9 cellular contexts compared by ENCODE assay signal in the genomic region with DNA sequence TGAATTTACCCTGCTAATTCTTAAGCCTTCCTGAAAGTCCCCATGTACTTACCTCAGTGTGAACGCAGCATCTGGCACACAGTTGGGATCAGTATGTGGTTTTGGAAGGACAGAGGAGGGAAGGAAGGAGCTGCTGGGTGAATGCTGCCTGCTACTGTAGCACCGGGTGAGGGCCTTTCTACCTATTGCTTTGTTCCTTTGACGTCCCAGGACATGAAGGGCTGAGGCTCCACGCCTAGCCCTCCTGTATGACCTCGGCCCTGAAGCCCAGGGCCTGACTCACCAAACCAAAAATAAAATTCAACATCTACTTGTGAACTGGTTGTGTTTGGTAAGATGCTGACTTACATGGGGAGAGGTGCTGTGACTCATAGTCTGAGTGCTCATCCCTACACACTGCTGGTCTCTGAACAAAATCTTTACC. TPM values are rescaled to one million over a fixed set of nuclear protein-coding genes. Genes with fewer than 3 reads are reported as not detected.
DNase-seq lines count a peak whose midpoint lies in the region; ATAC-seq and TF ChIP-seq lines count a peak whose summit lies in the region.
"Had no signal": no experiment of that assay in that cellular context is flagged by ENCODE, and none has a peak within 500 bp of the region (broad histone marks: within the 10 kb centered on the region; RNA-seq: fewer than 3 reads in every experiment).

No MANE protein-coding gene starts in this region.

- H3K4me1 Mint-ChIP-seq in activated CD8-positive, alpha-beta T cell treated with anti-CD3 and anti-CD28 coated beads, Interleukin-2, amount 10 ng/mL, durations not matched to agents 7 days and 5 days (ENCODE audit: low read depth): peaks cover 29% of the 10 kb centered on the region

- no peak overlapping the region for H3K27ac Mint-ChIP-seq in activated CD8-positive, alpha-beta T cell treated with anti-CD3 and anti-CD28 coated beads, Interleukin-2, amount 10 ng/mL, durations not matched to agents 7 days and 5 days
- H3K27ac Mint-ChIP-seq: dendritic cell treated with granulocyte-macrophage colony-stimulating factor and Interleukin-4, amounts not matched to agents 40 ng/mL and 50 ng/mL, for 4 days had no signal

- H3K36me3 ChIP-seq in aorta (ENCODE audit: control insufficient read depth in 1 of 2, insufficient read depth in 2 of 2, low read length in 1 of 2): no peaks in the 10 kb centered on the region
- no peaks in the 10 kb centered on the region; the same call in 1 of the 2 replicates for H3K36me3 ChIP-seq in H7 (replicated peaks; ENCODE audit: control insufficient read depth, insufficient read depth, low read length)

- H3K27me3 Mint-ChIP-seq in activated CD8-positive, alpha-beta T cell treated with anti-CD3 and anti-CD28 coated beads, Interleukin-2, amount 10 ng/mL, durations not matched to agents 7 days and 5 days (ENCODE audit: low read depth): no peaks in the 10 kb centered on the region
- H3K27me3 Mint-ChIP-seq: dendritic cell treated with granulocyte-macrophage colony-stimulating factor and Interleukin-4, amounts not matched to agents 40 ng/mL and 50 ng/mL, for 4 days had no signal

- H3K4me3 ChIP-seq in aorta (ENCODE audit: low read length in 2 of 2) (no peak overlapping the region), H7 (ENCODE audit: insufficient read depth, low read depth, low read length) (no peak overlapping the region)

- no peaks in the 10 kb centered on the region for H3K9me3 Mint-ChIP-seq in activated CD8-positive, alpha-beta T cell treated with anti-CD3 and anti-CD28 coated beads, Interleukin-2, amount 10 ng/mL, durations not matched to agents 7 days and 5 days (ENCODE audit: insufficient read depth)
- H3K9me3 Mint-ChIP-seq: dendritic cell treated with granulocyte-macrophage colony-stimulating factor and Interleukin-4, amounts not matched to agents 40 ng/mL and 50 ng/mL, for 4 days had no signal

- CTCF ChIA-PET in activated CD8-positive, alpha-beta T cell treated with anti-CD3 and anti-CD28 coated beads, Interleukin-2, amount 10 ng/mL, durations not matched to agents 7 days and 5 days (lab: Charles Lee): no interaction called here

- peak overlapping the region; percentile 46 to 95 for H3K27ac ChIP-seq in aorta (ENCODE audit: low read depth in 1 of 2, low read length in 2 of 2)

- peaks cover 20% of the 10 kb centered on the region for H3K36me3 Mint-ChIP-seq in activated CD8-positive, alpha-beta T cell treated with anti-CD3 and anti-CD28 coated beads, Interleukin-2, amount 10 ng/mL, durations not matched to agents 7 days and 5 days (ENCODE audit: low read depth)

- TF ChIP-seq CTCF in AG09319 (IDR thresholded peaks at IDR 0.05; ENCODE audit: low read depth, low read length): no peak

- DNase-seq in AG09319 (ENCODE audit: extremely low read depth, low read depth) (peak; percentile 20), HCEC 1CT (peak; percentile 96), hepatic stellate cell (ENCODE audit: low spot score) (peak; percentile 82), aorta (no peak), NCI-H2081 (lab: John Stamatoyannopoulos, UW) (no peak), globus pallidus (ENCODE audit: low spot score) (no peak), H7 (no peak)
- DNase-seq in activated CD8-positive, alpha-beta T cell treated with anti-CD3 and anti-CD28 coated beads, Interleukin-2, amount 10 ng/mL, durations not matched to agents 7 days and 5 days: no peak

- no peaks in the 10 kb centered on the region for H3K27me3 ChIP-seq in aorta (ENCODE audit: control insufficient read depth in 1 of 2, insufficient read depth in 2 of 2, low read length in 1 of 2)
- no peaks in the 10 kb centered on the region for H3K27me3 ChIP-seq in H7 (ENCODE audit: control insufficient read depth, insufficient read depth, low read length)

- peak; percentile 49 for ATAC-seq in activated CD8-positive, alpha-beta T cell treated with anti-CD3 and anti-CD28 coated beads, Interleukin-2, amount 10 ng/mL, durations not matched to agents 7 days and 5 days
- peak; percentile 75 for ATAC-seq in aorta (ENCODE audit: low FRiP score)

- no peak overlapping the region for H3K4me3 Mint-ChIP-seq in activated CD8-positive, alpha-beta T cell treated with anti-CD3 and anti-CD28 coated beads, Interleukin-2, amount 10 ng/mL, durations not matched to agents 7 days and 5 days
- H3K4me3 Mint-ChIP-seq: dendritic cell treated with granulocyte-macrophage colony-stimulating factor and Interleukin-4, amounts not matched to agents 40 ng/mL and 50 ng/mL, for 4 days had no signal

- H3K4me1 ChIP-seq in aorta (ENCODE audit: control insufficient read depth in 1 of 2, insufficient read depth in 2 of 2, low read length in 2 of 2): peaks cover 0 to 7% of the 10 kb centered on the region in 2 donors

- intact Hi-C loops in aorta (cut with DNase I): loop anchor here in 1 of 2 donors (5.0 kb wide), 1 partner anchor 46 kb away; no protein-coding TSS in a partner anchor

- POLR2A ChIA-PET in activated CD8-positive, alpha-beta T cell treated with anti-CD3 and anti-CD28 coated beads, Interleukin-2, amount 10 ng/mL, durations not matched to agents 7 days and 5 days (lab: Charles Lee): no interaction called here

- H3K9me3 ChIP-seq in aorta (ENCODE audit: control insufficient read depth, low read length): no peaks in the 10 kb centered on the region

- 14% methylated on average over 5 of the region's 5 CpGs for WGBS in aorta, 2 donors

RNA-seq across cellular contexts. Expression of gene ARID1B, which starts 51.1 kb away (rescaled TPM):
- total RNA-seq in activated CD8-positive, alpha-beta T cell treated with anti-CD3 and anti-CD28 coated beads, Interleukin-2, amount 10 ng/mL, durations not matched to agents 7 days and 5 days: 10 to 100 TPM; 60.9 to 62.4 TPM
- 100 to 1,000 TPM in 1 of 2 donors, 10 to 100 TPM in 1; 92.0 to 143 TPM for total RNA-seq in aorta
- 10 to 100 TPM in 1 of 2 donors, 1 to 10 TPM in 1; 6.5 to 16.9 TPM for polyA plus RNA-seq in aorta
- total RNA-seq in H7 (2014; rRNA removed; shearing (Covaris generic)): 20.9 and 27.8 TPM in 2 replicates

Comparison
In these comparisons a context has a peak if more than half of its experiments do, and no peak if none do; other contexts are left out.
1. DNase-seq: peak in AG09319 (single experiment), HCEC 1CT (single experiment) and hepatic stellate cell (single experiment); none in activated CD8-positive, alpha-beta T cell treated with anti-CD3 and anti-CD28 coated beads, Interleukin-2, amount 10 ng/mL, durations not matched to agents 7 days and 5 days (single experiment), aorta (0 of 2), NCI-H2081 (0 of 2), globus pallidus (single experiment) and H7 (single experiment).